11 cellular contexts compared by ENCODE assay signal in genomic region chr4:147407261-147408045, GRCh38.
A peak's percentile ranks its signal among the peaks of the same experiment; 100 is the strongest.
DNase-seq lines count a peak whose midpoint lies in the region; ATAC-seq and TF ChIP-seq lines count a peak whose summit lies in the region.
"Had no signal": no experiment of that assay in that cellular context is flagged by ENCODE, and none has a peak within 500 bp of the region (broad histone marks: within the 10 kb centered on the region; RNA-seq: fewer than 3 reads in every experiment).

No MANE protein-coding gene starts in this region.

- no peaks in the 10 kb centered on the region for H3K27me3 ChIP-seq in Panc1 (ENCODE audit: control insufficient read depth, insufficient read depth, low read length)
- no peaks in the 10 kb centered on the region for H3K27me3 ChIP-seq in foreskin keratinocyte
- H3K27me3 ChIP-seq: MG63 had no signal

- intact Hi-C loops in Panc1 (cut with micrococcal nuclease; ENCODE audit: unreplicated experiment), result no loop called here

- H3K4me3 ChIP-seq in AG09309 (ENCODE audit: control insufficient read depth, low read depth, low read length) (no peak overlapping the region), Panc1 (ENCODE audit: low read depth in 2 of 2, low read length in 2 of 2) (no peak overlapping the region)
- H3K4me3 ChIP-seq: MG63 had no signal

- no TSS peak for BruUV-seq in Panc1 (replicated peaks; lab: Mats Ljungman, UMichigan)

- no peak for DNase-seq in AG09309 (ENCODE audit: low read depth)
- no peak for DNase-seq in GM13977 (ENCODE audit: low spot score)
- no peak for DNase-seq in Panc1 (ENCODE audit: low read depth, low spot score)
- DNase-seq in foreskin keratinocyte, result no peak
- no peak for DNase-seq in NCI-H2107 treated with DMSO at 0.1 percent for 48 hours (lab: John Stamatoyannopoulos, UW; ENCODE audit: unreplicated experiment)
- DNase-seq in NCI-H2029 treated with DMSO at 0.1 percent for 48 hours (lab: John Stamatoyannopoulos, UW), result no peak
- no peak for DNase-seq in SKM-1 (lab: John Stamatoyannopoulos, UW; ENCODE audit: unreplicated experiment)
- DNase-seq: effector CD8-positive, alpha-beta T cell; MG63; stimulated activated CD8-positive, alpha-beta memory T cell treated with anti-CD3 and anti-CD28 coated beads, Interleukin-4, amount 100 ng/mL, for 48 hours had no signal

- no peaks in the 10 kb centered on the region for H3K9me3 ChIP-seq in Panc1 (ENCODE audit: control insufficient read depth, insufficient read depth, low read depth, low read length)
- H3K9me3 ChIP-seq: MG63 had no signal

- POLR2A ChIA-PET in Panc1 (lab: Charles Lee), result no interaction called here

- ATAC-seq in Panc1 (no peak), foreskin keratinocyte (no peak), GM21825 (IDR thresholded peaks at IDR 0.05; ENCODE audit: unreplicated experiment) (no peak)

- in situ Hi-C loops in GM13977 (cut with MboI; ENCODE audit: low pct_unique_long_range_greater_than_20kb, low sequenced_read_pairs, unreplicated experiment) (no loop called here), Panc1 (cut with HindIII; ENCODE audit: low pct_unique_long_range_greater_than_20kb, low sequenced_read_pairs) (no loop called here)

- CTCF ChIA-PET in Panc1 (lab: Charles Lee), result no interaction called here

- TF ChIP-seq CTCF in AG09309 (IDR thresholded peaks at IDR 0.05; ENCODE audit: control insufficient read depth, insufficient read depth, low read depth, low read length, missing control alignments) (peak; percentile 47), GM13977 (IDR thresholded peaks at IDR 0.05; ENCODE audit: extremely low read depth, insufficient read depth, missing control alignments) (peak; percentile 46), Panc1 (IDR thresholded peaks at IDR 0.05) (peak; percentile 45), foreskin keratinocyte (conservative IDR thresholded peaks at IDR 0.05) (peak; percentile 54)

- H3K4me1 ChIP-seq in Panc1 (ENCODE audit: control insufficient read depth, insufficient read depth, low read length) (no peaks in the 10 kb centered on the region), foreskin keratinocyte (no peaks in the 10 kb centered on the region)

- H3K27ac ChIP-seq in Panc1 (ENCODE audit: low read length), result no peak overlapping the region
- H3K27ac ChIP-seq in foreskin keratinocyte, result no peak overlapping the region

- H3K36me3 ChIP-seq in Panc1 (ENCODE audit: control insufficient read depth, insufficient read depth, low read length), result no peaks in the 10 kb centered on the region
- H3K36me3 ChIP-seq: MG63 had no signal
